Comparison of ENCODE assay signal across 1 cellular context in the genomic region with DNA sequence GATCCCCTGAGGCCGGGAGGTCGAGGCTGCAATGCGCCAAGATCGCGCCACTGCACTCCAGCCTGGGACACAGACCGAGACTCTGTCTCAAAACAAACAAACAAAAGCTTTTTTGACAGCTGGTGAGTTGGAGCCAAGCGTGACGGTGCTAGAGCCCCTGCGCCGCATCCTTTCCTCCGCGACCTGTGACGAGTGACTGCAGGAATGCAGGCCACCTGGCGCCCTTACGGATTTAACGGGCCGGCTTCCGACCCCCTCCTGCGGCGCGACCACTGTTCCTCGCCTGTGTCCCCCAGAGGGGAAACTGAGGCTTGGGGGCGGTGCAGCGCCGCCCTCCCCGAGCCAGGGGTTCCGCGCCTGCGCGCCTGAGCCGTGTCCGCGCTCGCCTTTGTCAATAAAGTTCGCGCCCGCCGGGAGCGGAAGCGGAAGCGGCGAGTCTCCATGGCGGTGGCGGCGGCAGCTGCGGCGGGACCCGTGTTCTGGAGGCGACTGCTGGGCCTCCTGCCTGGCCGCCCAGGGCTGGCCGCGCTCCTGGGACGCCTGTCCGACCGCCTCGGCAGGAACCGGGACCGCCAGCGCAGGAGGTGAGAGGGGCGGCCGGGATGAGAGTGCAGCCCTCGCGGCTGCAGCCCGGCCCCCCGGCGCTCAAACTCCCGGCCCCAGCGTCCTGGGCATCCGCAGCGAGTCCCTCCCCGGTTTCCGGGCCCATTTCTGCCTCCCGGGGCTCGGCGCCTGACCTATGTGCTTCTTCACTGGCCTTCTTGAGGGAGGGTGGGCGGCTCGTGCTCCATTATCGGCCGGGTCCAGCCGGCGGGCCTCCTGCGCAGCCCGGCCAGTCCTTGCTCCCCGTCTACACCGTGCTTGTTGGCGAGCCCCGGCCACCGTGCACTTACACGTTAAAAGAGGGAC.
A peak's percentile ranks its signal among the peaks of the same experiment; 100 is the strongest.
TF ChIP-seq lines count a peak whose summit lies in the region.

A gene with protein sequence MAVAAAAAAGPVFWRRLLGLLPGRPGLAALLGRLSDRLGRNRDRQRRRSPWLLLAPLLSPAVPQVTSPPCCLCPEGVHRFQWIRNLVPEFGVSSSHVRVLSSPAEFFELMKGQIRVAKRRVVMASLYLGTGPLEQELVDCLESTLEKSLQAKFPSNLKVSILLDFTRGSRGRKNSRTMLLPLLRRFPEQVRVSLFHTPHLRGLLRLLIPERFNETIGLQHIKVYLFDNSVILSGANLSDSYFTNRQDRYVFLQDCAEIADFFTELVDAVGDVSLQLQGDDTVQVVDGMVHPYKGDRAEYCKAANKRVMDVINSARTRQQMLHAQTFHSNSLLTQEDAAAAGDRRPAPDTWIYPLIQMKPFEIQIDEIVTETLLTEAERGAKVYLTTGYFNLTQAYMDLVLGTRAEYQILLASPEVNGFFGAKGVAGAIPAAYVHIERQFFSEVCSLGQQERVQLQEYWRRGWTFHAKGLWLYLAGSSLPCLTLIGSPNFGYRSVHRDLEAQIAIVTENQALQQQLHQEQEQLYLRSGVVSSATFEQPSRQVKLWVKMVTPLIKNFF (plus strand): TSS at position 425 of the 909 bp plus-strand sequence. CDS start 17 bp downstream, at position 442.

TF ChIP-seq in K562, 482 proteins besides CTCF, POLR2A, EP300 and RAD21 (continued from another document and continues in another):
- TF ChIP-seq, protein P1, sequence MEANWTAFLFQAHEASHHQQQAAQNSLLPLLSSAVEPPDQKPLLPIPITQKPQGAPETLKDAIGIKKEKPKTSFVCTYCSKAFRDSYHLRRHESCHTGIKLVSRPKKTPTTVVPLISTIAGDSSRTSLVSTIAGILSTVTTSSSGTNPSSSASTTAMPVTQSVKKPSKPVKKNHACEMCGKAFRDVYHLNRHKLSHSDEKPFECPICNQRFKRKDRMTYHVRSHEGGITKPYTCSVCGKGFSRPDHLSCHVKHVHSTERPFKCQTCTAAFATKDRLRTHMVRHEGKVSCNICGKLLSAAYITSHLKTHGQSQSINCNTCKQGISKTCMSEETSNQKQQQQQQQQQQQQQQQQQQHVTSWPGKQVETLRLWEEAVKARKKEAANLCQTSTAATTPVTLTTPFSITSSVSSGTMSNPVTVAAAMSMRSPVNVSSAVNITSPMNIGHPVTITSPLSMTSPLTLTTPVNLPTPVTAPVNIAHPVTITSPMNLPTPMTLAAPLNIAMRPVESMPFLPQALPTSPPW (CRISPR knock-in tag; IDR thresholded peaks at IDR 0.05) = peak; percentile 73
- TF ChIP-seq ZNF584 (CRISPR knock-in tag; IDR thresholded peaks at IDR 0.05; ENCODE audit: low read depth) (no peak), TAF1 (IDR thresholded peaks at IDR 0.05; ENCODE audit: control insufficient read depth, extremely low read depth, insufficient read depth, low read length, severe bottlenecking) (peak; percentile 87), KDM4B (IDR thresholded peaks at IDR 0.05; ENCODE audit: borderline replicate concordance in 2 of 2, low read depth in 1 of 2) (no peak), YY1 (IDR thresholded peaks at IDR 0.05; ENCODE audit: borderline replicate concordance in 1 of 3, control insufficient read depth in 1 of 3, extremely low read depth in 1 of 3, insufficient read depth in 3 of 3, insufficient read length in 1 of 3, insufficient replicate concordance in 2 of 3, low read depth in 1 of 3, low read length in 2 of 3) (peak; percentile 58 to 93 (median 89)), ZNF316 (IDR thresholded peaks at IDR 0.05) (no peak), MIER1 (IDR thresholded peaks at IDR 0.05; ENCODE audit: low read depth) (no peak), JUN (IDR thresholded peaks at IDR 0.05; ENCODE audit: borderline replicate concordance, low read depth, low read length) (no peak), JUN (CRISPR knock-in tag; IDR thresholded peaks at IDR 0.05; ENCODE audit: borderline replicate concordance) (peak; percentile 30; the same call in 1 of the 2 replicates), NR4A1 (CRISPR knock-in tag; IDR thresholded peaks at IDR 0.05) (no peak), NR4A1 (tag; IDR thresholded peaks at IDR 0.05) (no peak), ELF4 (CRISPR knock-in tag; IDR thresholded peaks at IDR 0.05) (peak; percentile 84), ZNF12 (CRISPR knock-in tag; IDR thresholded peaks at IDR 0.05) (no peak; the same call in 1 of the 2 replicates), ADNP (tag; IDR thresholded peaks at IDR 0.05) (no peak), ZC3H11A (IDR thresholded peaks at IDR 0.05; ENCODE audit: low read depth, low read length) (no peak), HDAC1 (IDR thresholded peaks at IDR 0.05) (peak in 1 of 2 experiments; percentile 96; a peak in 2 of 4 replicates), STAG1 (CRISPR knock-in tag; IDR thresholded peaks at IDR 0.05; ENCODE audit: borderline replicate concordance) (no peak), OTX1 (CRISPR knock-in tag; IDR thresholded peaks at IDR 0.05) (no peak), ZNF324 (CRISPR knock-in tag; IDR thresholded peaks at IDR 0.05) (no peak), DPF2 (IDR thresholded peaks at IDR 0.05) (no peak), NCOA6 (IDR thresholded peaks at IDR 0.05) (no peak), ZNF699 (CRISPR knock-in tag; IDR thresholded peaks at IDR 0.05; ENCODE audit: insufficient replicate concordance) (no peak), ZNF561 (CRISPR knock-in tag; conservative IDR thresholded peaks at IDR 0.05) (no peak), KAT7 (CRISPR knock-in tag; IDR thresholded peaks at IDR 0.05; ENCODE audit: borderline replicate concordance) (peak; percentile 92; the same call in 1 of the 2 replicates), POLR2B (IDR thresholded peaks at IDR 0.05; ENCODE audit: low read depth, partially characterized antibody) (peak; percentile 54), NFRKB (IDR thresholded peaks at IDR 0.05; ENCODE audit: low read depth) (no peak), MTA3 (IDR thresholded peaks at IDR 0.05; ENCODE audit: borderline replicate concordance) (peak; percentile 48; the same call in 1 of the 2 replicates), GTF2F1 (IDR thresholded peaks at IDR 0.05; ENCODE audit: low read depth, low read length) (0 out of 2 replicates have a peak, but pooled peaks have one; percentile 21), CCNT2 (IDR thresholded peaks at IDR 0.05; ENCODE audit: borderline replicate concordance, extremely low read depth, insufficient read length, low read depth, low read length) (peak; percentile 62), XRCC3 (IDR thresholded peaks at IDR 0.05) (no peak), SMARCC2 (IDR thresholded peaks at IDR 0.05; ENCODE audit: low read depth) (no peak), CREM (IDR thresholded peaks at IDR 0.05; ENCODE audit: low read depth) (peak; percentile 75)
- TF ChIP-seq, protein P2, sequence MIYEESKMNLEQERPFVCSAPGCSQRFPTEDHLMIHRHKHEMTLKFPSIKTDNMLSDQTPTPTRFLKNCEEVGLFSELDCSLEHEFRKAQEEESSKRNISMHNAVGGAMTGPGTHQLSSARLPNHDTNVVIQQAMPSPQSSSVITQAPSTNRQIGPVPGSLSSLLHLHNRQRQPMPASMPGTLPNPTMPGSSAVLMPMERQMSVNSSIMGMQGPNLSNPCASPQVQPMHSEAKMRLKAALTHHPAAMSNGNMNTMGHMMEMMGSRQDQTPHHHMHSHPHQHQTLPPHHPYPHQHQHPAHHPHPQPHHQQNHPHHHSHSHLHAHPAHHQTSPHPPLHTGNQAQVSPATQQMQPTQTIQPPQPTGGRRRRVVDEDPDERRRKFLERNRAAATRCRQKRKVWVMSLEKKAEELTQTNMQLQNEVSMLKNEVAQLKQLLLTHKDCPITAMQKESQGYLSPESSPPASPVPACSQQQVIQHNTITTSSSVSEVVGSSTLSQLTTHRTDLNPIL (CRISPR knock-in tag; IDR thresholded peaks at IDR 0.05) = no peak
- TF ChIP-seq, protein P3, sequence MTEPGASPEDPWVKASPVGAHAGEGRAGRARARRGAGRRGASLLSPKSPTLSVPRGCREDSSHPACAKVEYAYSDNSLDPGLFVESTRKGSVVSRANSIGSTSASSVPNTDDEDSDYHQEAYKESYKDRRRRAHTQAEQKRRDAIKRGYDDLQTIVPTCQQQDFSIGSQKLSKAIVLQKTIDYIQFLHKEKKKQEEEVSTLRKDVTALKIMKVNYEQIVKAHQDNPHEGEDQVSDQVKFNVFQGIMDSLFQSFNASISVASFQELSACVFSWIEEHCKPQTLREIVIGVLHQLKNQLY (CRISPR knock-in tag; conservative IDR thresholded peaks at IDR 0.05) = no peak
- TF ChIP-seq, protein P4, sequence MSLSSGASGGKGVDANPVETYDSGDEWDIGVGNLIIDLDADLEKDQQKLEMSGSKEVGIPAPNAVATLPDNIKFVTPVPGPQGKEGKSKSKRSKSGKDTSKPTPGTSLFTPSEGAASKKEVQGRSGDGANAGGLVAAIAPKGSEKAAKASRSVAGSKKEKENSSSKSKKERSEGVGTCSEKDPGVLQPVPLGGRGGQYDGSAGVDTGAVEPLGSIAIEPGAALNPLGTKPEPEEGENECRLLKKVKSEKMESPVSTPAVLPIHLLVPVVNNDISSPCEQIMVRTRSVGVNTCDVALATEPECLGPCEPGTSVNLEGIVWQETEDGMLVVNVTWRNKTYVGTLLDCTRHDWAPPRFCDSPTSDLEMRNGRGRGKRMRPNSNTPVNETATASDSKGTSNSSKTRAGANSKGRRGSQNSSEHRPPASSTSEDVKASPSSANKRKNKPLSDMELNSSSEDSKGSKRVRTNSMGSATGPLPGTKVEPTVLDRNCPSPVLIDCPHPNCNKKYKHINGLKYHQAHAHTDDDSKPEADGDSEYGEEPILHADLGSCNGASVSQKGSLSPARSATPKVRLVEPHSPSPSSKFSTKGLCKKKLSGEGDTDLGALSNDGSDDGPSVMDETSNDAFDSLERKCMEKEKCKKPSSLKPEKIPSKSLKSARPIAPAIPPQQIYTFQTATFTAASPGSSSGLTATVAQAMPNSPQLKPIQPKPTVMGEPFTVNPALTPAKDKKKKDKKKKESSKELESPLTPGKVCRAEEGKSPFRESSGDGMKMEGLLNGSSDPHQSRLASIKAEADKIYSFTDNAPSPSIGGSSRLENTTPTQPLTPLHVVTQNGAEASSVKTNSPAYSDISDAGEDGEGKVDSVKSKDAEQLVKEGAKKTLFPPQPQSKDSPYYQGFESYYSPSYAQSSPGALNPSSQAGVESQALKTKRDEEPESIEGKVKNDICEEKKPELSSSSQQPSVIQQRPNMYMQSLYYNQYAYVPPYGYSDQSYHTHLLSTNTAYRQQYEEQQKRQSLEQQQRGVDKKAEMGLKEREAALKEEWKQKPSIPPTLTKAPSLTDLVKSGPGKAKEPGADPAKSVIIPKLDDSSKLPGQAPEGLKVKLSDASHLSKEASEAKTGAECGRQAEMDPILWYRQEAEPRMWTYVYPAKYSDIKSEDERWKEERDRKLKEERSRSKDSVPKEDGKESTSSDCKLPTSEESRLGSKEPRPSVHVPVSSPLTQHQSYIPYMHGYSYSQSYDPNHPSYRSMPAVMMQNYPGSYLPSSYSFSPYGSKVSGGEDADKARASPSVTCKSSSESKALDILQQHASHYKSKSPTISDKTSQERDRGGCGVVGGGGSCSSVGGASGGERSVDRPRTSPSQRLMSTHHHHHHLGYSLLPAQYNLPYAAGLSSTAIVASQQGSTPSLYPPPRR (CRISPR knock-in tag; IDR thresholded peaks at IDR 0.05; ENCODE audit: borderline replicate concordance) = 0 out of 2 replicates have a peak, but pooled peaks have one; percentile 12
- TF ChIP-seq, protein P5, sequence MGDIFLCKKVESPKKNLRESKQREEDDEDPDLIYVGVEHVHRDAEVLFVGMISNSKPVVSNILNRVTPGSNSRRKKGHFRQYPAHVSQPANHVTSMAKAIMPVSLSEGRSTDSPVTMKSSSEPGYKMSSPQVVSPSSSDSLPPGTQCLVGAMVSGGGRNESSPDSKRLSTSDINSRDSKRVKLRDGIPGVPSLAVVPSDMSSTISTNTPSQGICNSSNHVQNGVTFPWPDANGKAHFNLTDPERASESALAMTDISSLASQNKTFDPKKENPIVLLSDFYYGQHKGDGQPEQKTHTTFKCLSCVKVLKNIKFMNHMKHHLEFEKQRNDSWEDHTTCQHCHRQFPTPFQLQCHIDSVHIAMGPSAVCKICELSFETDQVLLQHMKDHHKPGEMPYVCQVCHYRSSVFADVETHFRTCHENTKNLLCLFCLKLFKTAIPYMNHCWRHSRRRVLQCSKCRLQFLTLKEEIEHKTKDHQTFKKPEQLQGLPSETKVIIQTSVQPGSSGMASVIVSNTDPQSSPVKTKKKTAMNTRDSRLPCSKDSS (IDR thresholded peaks at IDR 0.05; ENCODE audit: low read depth, partially characterized antibody) = no peak
- TF ChIP-seq, protein P6, sequence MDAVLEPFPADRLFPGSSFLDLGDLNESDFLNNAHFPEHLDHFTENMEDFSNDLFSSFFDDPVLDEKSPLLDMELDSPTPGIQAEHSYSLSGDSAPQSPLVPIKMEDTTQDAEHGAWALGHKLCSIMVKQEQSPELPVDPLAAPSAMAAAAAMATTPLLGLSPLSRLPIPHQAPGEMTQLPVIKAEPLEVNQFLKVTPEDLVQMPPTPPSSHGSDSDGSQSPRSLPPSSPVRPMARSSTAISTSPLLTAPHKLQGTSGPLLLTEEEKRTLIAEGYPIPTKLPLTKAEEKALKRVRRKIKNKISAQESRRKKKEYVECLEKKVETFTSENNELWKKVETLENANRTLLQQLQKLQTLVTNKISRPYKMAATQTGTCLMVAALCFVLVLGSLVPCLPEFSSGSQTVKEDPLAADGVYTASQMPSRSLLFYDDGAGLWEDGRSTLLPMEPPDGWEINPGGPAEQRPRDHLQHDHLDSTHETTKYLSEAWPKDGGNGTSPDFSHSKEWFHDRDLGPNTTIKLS (IDR thresholded peaks at IDR 0.05; ENCODE audit: borderline replicate concordance, low read depth) = peak; percentile 29; the same call in 1 of the 2 replicates
